In genomic region chr12:113221181-113221996, GRCh38 we compare ENCODE assay signal across 8 cellular contexts. TPM values are rescaled to one million over a fixed set of nuclear protein-coding genes. Genes with fewer than 3 reads are reported as not detected.
DNase-seq lines count a peak whose midpoint lies in the region; ATAC-seq lines count a peak whose summit lies in the region.

Gene TPCN1, plus strand, starts transcription at chr12:113221464. Its CDS starts 5,389 bp downstream, at chr12:113226853.

- H3K36me3 Mint-ChIP-seq in activated CD8-positive, alpha-beta memory T cell treated with anti-CD3 and anti-CD28 coated beads, Interleukin-2, amount 10 ng/mL, durations not matched to agents 7 days and 5 days: no peaks in the 10 kb centered on the region

- H3K9ac ChIP-seq in NT2/D1 (ENCODE audit: insufficient read length, low read depth) (peak within 1 kb of the TSS; percentile 93), endocrine pancreas (ENCODE audit: control insufficient read depth, insufficient read depth, low read length) (peak within 1 kb of the TSS; percentile 87)

- H3K4me1 ChIP-seq in NT2/D1 (ENCODE audit: insufficient read depth, insufficient read length): peaks cover 5% of the 10 kb centered on the region
- no peaks in the 10 kb centered on the region for H3K4me1 ChIP-seq in endocrine pancreas (ENCODE audit: control insufficient read depth, insufficient read depth, low read length)

- ATAC-seq in GM21381 (IDR thresholded peaks at IDR 0.05; ENCODE audit: unreplicated experiment): peak; percentile 87
- peak; percentile 95 for ATAC-seq in activated CD8-positive, alpha-beta memory T cell treated with anti-CD3 and anti-CD28 coated beads, Interleukin-2, amount 10 ng/mL, durations not matched to agents 7 days and 5 days

- H3K9me3 ChIP-seq in NT2/D1 (ENCODE audit: insufficient read depth, low read length) (no peaks in the 10 kb centered on the region), endocrine pancreas (ENCODE audit: control insufficient read depth, low read length) (no peaks in the 10 kb centered on the region)

- H3K4me3 Mint-ChIP-seq in activated CD8-positive, alpha-beta memory T cell treated with anti-CD3 and anti-CD28 coated beads, Interleukin-2, amount 10 ng/mL, durations not matched to agents 7 days and 5 days: peak within 1 kb of the TSS; percentile 80

- H3K4me1 Mint-ChIP-seq in activated CD8-positive, alpha-beta memory T cell treated with anti-CD3 and anti-CD28 coated beads, Interleukin-2, amount 10 ng/mL, durations not matched to agents 7 days and 5 days: peaks cover 36% of the 10 kb centered on the region

- peaks cover 3% of the 10 kb centered on the region for H3K36me3 ChIP-seq in NT2/D1 (ENCODE audit: insufficient read depth, insufficient read length, low read length)
- no peaks in the 10 kb centered on the region for H3K36me3 ChIP-seq in endocrine pancreas (ENCODE audit: control insufficient read depth, insufficient read depth, low read length)

- H3K4me3 ChIP-seq in NT2/D1 (ENCODE audit: insufficient read length, low read depth): peak within 1 kb of the TSS; percentile 84
- H3K4me3 ChIP-seq in endocrine pancreas (ENCODE audit: control insufficient read depth, insufficient read depth, low read length): peak within 1 kb of the TSS; percentile 72

- DNase-seq in COLO829 (ENCODE audit: low spot score) (peak; percentile 95), HUDEP-2 (lab: John Stamatoyannopoulos, UW; ENCODE audit: unreplicated experiment in 76 of 76) (peak in 75 of 76 experiments; percentile 85 to 100 (median 99)), NT2/D1 (ENCODE audit: low read depth, low spot score) (peak; percentile 100), mesenteric fat pad (ENCODE audit: low spot score) (peak; percentile 99)
- DNase-seq in activated CD8-positive, alpha-beta memory T cell treated with anti-CD3 and anti-CD28 coated beads, Interleukin-2, amount 10 ng/mL, durations not matched to agents 7 days and 5 days: peak; percentile 99
- peak; percentile 85 for DNase-seq in stimulated activated CD8-positive, alpha-beta memory T cell treated with anti-CD3 and anti-CD28 coated beads, Interleukin-15, amount 100 ng/mL, for 24 hours (ENCODE audit: low read depth)

- CTCF ChIA-PET in activated CD8-positive, alpha-beta memory T cell treated with anti-CD3 and anti-CD28 coated beads, Interleukin-2, amount 10 ng/mL, durations not matched to agents 7 days and 5 days (lab: Charles Lee): interaction anchor here (1.0 to 5.0 kb wide), 4 partner anchors 12 to 745 kb away, joined by 3 to 31 read pairs (median 8); partner anchors contain the start of gene DDX54

- H3K27me3 Mint-ChIP-seq in activated CD8-positive, alpha-beta memory T cell treated with anti-CD3 and anti-CD28 coated beads, Interleukin-2, amount 10 ng/mL, durations not matched to agents 7 days and 5 days: peaks cover 3% of the 10 kb centered on the region

- no peaks in the 10 kb centered on the region for H3K9me3 Mint-ChIP-seq in activated CD8-positive, alpha-beta memory T cell treated with anti-CD3 and anti-CD28 coated beads, Interleukin-2, amount 10 ng/mL, durations not matched to agents 7 days and 5 days (ENCODE audit: low read depth)

- H3K27me3 ChIP-seq in NT2/D1 (ENCODE audit: insufficient read depth, insufficient read length) (no peaks in the 10 kb centered on the region), endocrine pancreas (ENCODE audit: control insufficient read depth, insufficient read depth, low read length) (no peaks in the 10 kb centered on the region)

- H3K27ac Mint-ChIP-seq in activated CD8-positive, alpha-beta memory T cell treated with anti-CD3 and anti-CD28 coated beads, Interleukin-2, amount 10 ng/mL, durations not matched to agents 7 days and 5 days: peak within 1 kb of the TSS; percentile 88

RNA-seq across cellular contexts. Expression of gene TPCN1, which starts in this region (rescaled TPM):
- 10 to 100 TPM; 21.4 to 23.3 TPM for total RNA-seq in activated CD8-positive, alpha-beta memory T cell treated with anti-CD3 and anti-CD28 coated beads, Interleukin-2, amount 10 ng/mL, durations not matched to agents 7 days and 5 days
- 37.1 TPM for total RNA-seq in mesenteric fat pad

Comparison
In these comparisons a context has a peak if more than half of its experiments do, and no peak if none do; other contexts are left out.
1. Peak in every context shown above with its lines: DNase-seq, ATAC-seq and H3K4me3 ChIP-seq.